Comparison of ENCODE assay signal across 8 cellular contexts in genomic region chr17:61467416-61468262, GRCh38. TPM values are rescaled to one million over a fixed set of nuclear protein-coding genes. Genes with fewer than 3 reads are reported as not detected.
DNase-seq lines count a peak whose midpoint lies in the region; ATAC-seq, FAIRE-seq and TF ChIP-seq lines count a peak whose summit lies in the region.

No MANE protein-coding gene starts in this region.

- RAD21 ChIA-PET in GM12878 (lab: Charles Lee; ENCODE audit: unreplicated experiment), result no interaction called here

- TF ChIP-seq POLR2A in GM12878 (IDR thresholded peaks at IDR 0.05; ENCODE audit: low read depth, low read length), result no peak

- no peak for TF ChIP-seq EP300 in GM12878 (IDR thresholded peaks at IDR 0.05; ENCODE audit: borderline replicate concordance in 1 of 2, control insufficient read depth in 1 of 2, low read depth in 2 of 2, low read length in 2 of 2)

- CTCF ChIA-PET in GM12878 (lab: Yijun Ruan, JAX), result interaction anchor here (0.9 to 1.5 kb wide), 4 partner anchors 17 to 73 kb away, joined by 3 to 4 read pairs (median 3); no protein-coding TSS in a partner anchor

- H3K27me3 ChIP-seq in GM12878 (replicated peaks in 1 of 2; ENCODE audit: control insufficient read depth in 2 of 2, insufficient read depth in 2 of 2, low read length in 1 of 2) (peaks cover 5% of the 10 kb centered on the region in 2 experiments; a peak in 1 of 4 replicates), left lung (peaks cover 7 to 20% of the 10 kb centered on the region in 2 donors)

- H3K4me1 ChIP-seq in GM12878 (ENCODE audit: control insufficient read depth, insufficient read depth, low read length) (no peaks in the 10 kb centered on the region), left lung (peaks cover 0 to 16% of the 10 kb centered on the region in 2 donors)

- WGBS in GM12878 (ENCODE audit: insufficient coverage, insufficient replicate concordance, low lambda C conversion rate, missing lambda C conversion rate), result 46% methylated on average over 15 of the region's 15 CpGs

- H3K4me3 ChIP-seq in GM12878 (no peak overlapping the region), left lung (no peak overlapping the region)

- no peaks in the 10 kb centered on the region for H3K79me2 ChIP-seq in GM12878 (ENCODE audit: control insufficient read depth, insufficient read depth, low read length)

- ATAC-seq in GM12878 (peak; percentile 48), left lung (peak; percentile 60), HG03565 (IDR thresholded peaks at IDR 0.05; ENCODE audit: unreplicated experiment) (no peak), HG02763 (IDR thresholded peaks at IDR 0.05; ENCODE audit: unreplicated experiment) (no peak)

- H2AFZ ChIP-seq in GM12878 (ENCODE audit: control insufficient read depth, low read depth, low read length), result peak overlapping the region; percentile 71

- TF ChIP-seq RAD21 in GM12878 (IDR thresholded peaks at IDR 0.05; ENCODE audit: insufficient read depth, low read depth, low read length), result no peak

- peak; percentile 42 for DNase-seq in CD1c-positive myeloid dendritic cell (ENCODE audit: extremely low spot score)
- peak; percentile 22 for DNase-seq in LoVo (ENCODE audit: low spot score)
- no peak for DNase-seq in GM12878 (ENCODE audit: low read depth, low spot score)
- DNase-seq in left lung, result peak in 1 of 2 donors; percentile 43
- DNase-seq in NCI-H187 treated with DMSO at 0.1 percent for 48 hours (lab: John Stamatoyannopoulos, UW), result no peak
- DNase-seq in activated T-cell treated with anti-CD3 and anti-CD28 coated beads, Interleukin-2, amount 50 U/mL, for 1 hour, result no peak

- POLR2A ChIA-PET in GM12878 (lab: Charles Lee), result no interaction called here

- SMC1A ChIA-PET in GM12878 (lab: Charles Lee; ENCODE audit: uncharacterized antibody, unreplicated experiment), result interaction anchor here (1.2 kb wide), 1 partner anchor 30 kb away, joined by 3 read pairs; no protein-coding TSS in a partner anchor

- FAIRE-seq in GM12878 (lab: Jason Lieb, UNC), result no peak

- in situ Hi-C loops in GM12878 (cut with MboI), result no loop called here

- H3K9me3 ChIP-seq in GM12878 (replicated peaks; ENCODE audit: control insufficient read depth, insufficient read depth, low read length) (no peaks in the 10 kb centered on the region), left lung (no peaks in the 10 kb centered on the region)

- intact Hi-C loops in GM12878 (cut with micrococcal nuclease; ENCODE audit: unreplicated experiment), result no loop called here
- intact Hi-C loops in left lung (cut with DNase I), result no loop called here

- H3K27ac ChIP-seq in GM12878 (ENCODE audit: control insufficient read depth, insufficient read depth) (no peak overlapping the region), left lung (peak overlapping the region in 1 of 2 donors; percentile 9)

- no TSS peak for BruUV-seq in GM12878 (replicated peaks; lab: Mats Ljungman, UMichigan)

- peak overlapping the region; percentile 2; the same call in 1 of the 2 replicates for H3K4me2 ChIP-seq in GM12878 (ENCODE audit: control insufficient read depth, insufficient read depth)

- no peak for TF ChIP-seq CTCF in GM12878 (IDR thresholded peaks at IDR 0.05 in 2 of 3, conservative IDR thresholded peaks at IDR 0.05 in 1 of 3; ENCODE audit: control insufficient read depth in 2 of 3, extremely low read depth in 1 of 3, insufficient read depth in 1 of 3, low read depth in 3 of 3, low read length in 3 of 3)
- no peak for TF ChIP-seq CTCF in left lung (IDR thresholded peaks at IDR 0.05)

- no peak overlapping the region for H3K9ac ChIP-seq in GM12878 (ENCODE audit: control insufficient read depth, insufficient read depth, low read length)

- no peaks in the 10 kb centered on the region for H4K20me1 ChIP-seq in GM12878 (ENCODE audit: control insufficient read depth, insufficient read depth)

- H3K36me3 ChIP-seq in GM12878 (ENCODE audit: control insufficient read depth in 2 of 2, insufficient read depth in 2 of 2, low read length in 1 of 2) (no peaks in the 10 kb centered on the region), left lung (no peaks in the 10 kb centered on the region)

TF ChIP-seq in GM12878, 131 proteins besides CTCF, POLR2A, EP300 and RAD21 (continues in another document):
- TF ChIP-seq YBX1 (IDR thresholded peaks at IDR 0.05), result no peak
- TF ChIP-seq, protein P1, sequence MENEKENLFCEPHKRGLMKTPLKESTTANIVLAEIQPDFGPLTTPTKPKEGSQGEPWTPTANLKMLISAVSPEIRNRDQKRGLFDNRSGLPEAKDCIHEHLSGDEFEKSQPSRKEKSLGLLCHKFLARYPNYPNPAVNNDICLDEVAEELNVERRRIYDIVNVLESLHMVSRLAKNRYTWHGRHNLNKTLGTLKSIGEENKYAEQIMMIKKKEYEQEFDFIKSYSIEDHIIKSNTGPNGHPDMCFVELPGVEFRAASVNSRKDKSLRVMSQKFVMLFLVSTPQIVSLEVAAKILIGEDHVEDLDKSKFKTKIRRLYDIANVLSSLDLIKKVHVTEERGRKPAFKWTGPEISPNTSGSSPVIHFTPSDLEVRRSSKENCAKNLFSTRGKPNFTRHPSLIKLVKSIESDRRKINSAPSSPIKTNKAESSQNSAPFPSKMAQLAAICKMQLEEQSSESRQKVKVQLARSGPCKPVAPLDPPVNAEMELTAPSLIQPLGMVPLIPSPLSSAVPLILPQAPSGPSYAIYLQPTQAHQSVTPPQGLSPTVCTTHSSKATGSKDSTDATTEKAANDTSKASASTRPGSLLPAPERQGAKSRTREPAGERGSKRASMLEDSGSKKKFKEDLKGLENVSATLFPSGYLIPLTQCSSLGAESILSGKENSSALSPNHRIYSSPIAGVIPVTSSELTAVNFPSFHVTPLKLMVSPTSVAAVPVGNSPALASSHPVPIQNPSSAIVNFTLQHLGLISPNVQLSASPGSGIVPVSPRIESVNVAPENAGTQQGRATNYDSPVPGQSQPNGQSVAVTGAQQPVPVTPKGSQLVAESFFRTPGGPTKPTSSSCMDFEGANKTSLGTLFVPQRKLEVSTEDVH (IDR thresholded peaks at IDR 0.05; ENCODE audit: low read depth, partially characterized antibody), result no peak
- TF ChIP-seq, protein P2, sequence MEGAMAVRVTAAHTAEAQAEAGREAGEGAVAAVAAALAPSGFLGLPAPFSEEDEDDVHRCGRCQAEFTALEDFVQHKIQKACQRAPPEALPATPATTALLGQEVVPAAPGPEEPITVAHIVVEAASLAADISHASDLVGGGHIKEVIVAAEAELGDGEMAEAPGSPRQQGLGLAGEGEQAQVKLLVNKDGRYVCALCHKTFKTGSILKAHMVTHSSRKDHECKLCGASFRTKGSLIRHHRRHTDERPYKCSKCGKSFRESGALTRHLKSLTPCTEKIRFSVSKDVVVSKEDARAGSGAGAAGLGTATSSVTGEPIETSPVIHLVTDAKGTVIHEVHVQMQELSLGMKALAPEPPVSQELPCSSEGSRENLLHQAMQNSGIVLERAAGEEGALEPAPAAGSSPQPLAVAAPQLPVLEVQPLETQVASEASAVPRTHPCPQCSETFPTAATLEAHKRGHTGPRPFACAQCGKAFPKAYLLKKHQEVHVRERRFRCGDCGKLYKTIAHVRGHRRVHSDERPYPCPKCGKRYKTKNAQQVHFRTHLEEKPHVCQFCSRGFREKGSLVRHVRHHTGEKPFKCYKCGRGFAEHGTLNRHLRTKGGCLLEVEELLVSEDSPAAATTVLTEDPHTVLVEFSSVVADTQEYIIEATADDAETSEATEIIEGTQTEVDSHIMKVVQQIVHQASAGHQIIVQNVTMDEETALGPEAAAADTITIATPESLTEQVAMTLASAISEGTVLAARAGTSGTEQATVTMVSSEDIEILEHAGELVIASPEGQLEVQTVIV (IDR thresholded peaks at IDR 0.05; ENCODE audit: borderline replicate concordance, partially characterized antibody), result no peak
- peak; percentile 44 for TF ChIP-seq SPI1 (IDR thresholded peaks at IDR 0.05; ENCODE audit: borderline replicate concordance, insufficient read depth, low read depth, low read length)
- no peak for TF ChIP-seq EED (IDR thresholded peaks at IDR 0.05; ENCODE audit: low read depth)
- TF ChIP-seq BCL11A (IDR thresholded peaks at IDR 0.05; ENCODE audit: low read depth, low read length), result no peak
- peak in 1 of 2 experiments; percentile 90; a peak in 2 of 4 replicates for TF ChIP-seq ETV6 (conservative IDR thresholded peaks at IDR 0.05 in 1 of 2, IDR thresholded peaks at IDR 0.05 in 1 of 2; ENCODE audit: borderline replicate concordance in 1 of 2, low read depth in 1 of 2)
- TF ChIP-seq CBX5 (IDR thresholded peaks at IDR 0.05; ENCODE audit: low read depth), result no peak
- TF ChIP-seq MTA3 (IDR thresholded peaks at IDR 0.05; ENCODE audit: borderline replicate concordance, low read length), result no peak
- no peak for TF ChIP-seq PAX5 (IDR thresholded peaks at IDR 0.05; ENCODE audit: borderline replicate concordance, low read depth, low read length)
- TF ChIP-seq JUND (IDR thresholded peaks at IDR 0.05; ENCODE audit: low read depth, low read length), result no peak
- no peak for TF ChIP-seq NRF1 (conservative IDR thresholded peaks at IDR 0.05; ENCODE audit: low read depth, low read length)
- TF ChIP-seq PAX8 (IDR thresholded peaks at IDR 0.05), result no peak
- no peak for TF ChIP-seq ZNF207 (IDR thresholded peaks at IDR 0.05; ENCODE audit: borderline replicate concordance)

RNA-seq across cellular contexts. Expression of gene TBX4, which starts 15.4 kb away (rescaled TPM):
- not detected in 2 replicates for total RNA-seq in GM12878 (2013; cell fraction: nucleolus; rRNA removed)
- not detected in 2 replicates for total RNA-seq in GM12878 (2014; rRNA removed)
- not detected in 2 replicates for total RNA-seq in GM12878 (2014; rRNA removed; fragmentation: Illumina TruSeq; extraction: Trizol)
- not detected in 2 replicates for total RNA-seq in GM12878 (2021)
- not detected for polyA plus RNA-seq in GM12878 (2011; ENCODE audit: low read depth)
- polyA plus RNA-seq in GM12878 (2011; rRNA removed), result not detected in 2 replicates
- 0.03 TPM in 1 of 2 replicates, not detected in the other for polyA plus RNA-seq in GM12878 (2011; cell fraction: cytosol; rRNA removed)
- polyA plus RNA-seq in GM12878 (2011; cell fraction: nucleus; rRNA removed), result 0.06 TPM in 1 of 2 replicates, not detected in the other
- 0.07 TPM in 1 of 2 replicates, not detected in the other for polyA plus RNA-seq in GM12878 (2012)
- 0.01 TPM in 1 of 2 replicates, not detected in the other for polyA plus RNA-seq in GM12878 (2014; fragmentation: Illumina TruSeq; extraction: Trizol)
- polyA plus RNA-seq in GM12878 (2014; fragmentation: Nextera tagmentation; extraction: Ambion mirVana), result not detected
- not detected in 2 replicates for polyA plus RNA-seq in GM12878 (2014; rRNA removed)
- not detected for polyA plus RNA-seq in GM12878 (2016; fragmentation: Nextera tagmentation; extraction: Ambion mirVana)
- polyA minus RNA-seq in GM12878 (2011; rRNA and poly(A)+ RNA removed), result 0.15 TPM in 1 of 2 replicates, not detected in the other
- not detected in 2 replicates for polyA minus RNA-seq in GM12878 (2011; cell fraction: cytosol; rRNA and poly(A)+ RNA removed)
- not detected in 2 replicates for polyA minus RNA-seq in GM12878 (2011; cell fraction: nucleus; rRNA and poly(A)+ RNA removed)
- total RNA-seq in left lung, result 10 to 100 TPM; 21.2 to 29.3 TPM

Comparison
In these comparisons a context has a peak if more than half of its experiments do, and no peak if none do; other contexts are left out.
1. DNase-seq: peak in CD1c-positive myeloid dendritic cell (single experiment) and LoVo (single experiment); none in GM12878 (single experiment), NCI-H187 treated with DMSO at 0.1 percent for 48 hours (single experiment) and activated T-cell treated with anti-CD3 and anti-CD28 coated beads, Interleukin-2, amount 50 U/mL, for 1 hour (single experiment).
2. ATAC-seq: peak in GM12878 (single experiment) and left lung (single experiment); none in HG03565 (single experiment) and HG02763 (single experiment).
3. RNA of gene TBX4, which starts 15.4 kb away (total RNA-seq): 21.2 to 29.3 TPM in left lung; not detected in GM12878; every median in the first group is over 10 times any median in the second.